In genomic region chr3:187019542-187020072, GRCh38 we compare ENCODE assay signal across 10 cellular contexts.
A peak's percentile ranks its signal among the peaks of the same experiment; 100 is the strongest.
DNase-seq lines count a peak whose midpoint lies in the region; ATAC-seq and TF ChIP-seq lines count a peak whose summit lies in the region.
"Had no signal": no experiment of that assay in that cellular context is flagged by ENCODE, and none has a peak within 500 bp of the region (broad histone marks: within the 10 kb centered on the region; RNA-seq: fewer than 3 reads in every experiment).

No MANE protein-coding gene starts in this region.

- H3K27ac ChIP-seq in A673 (ENCODE audit: low read depth, low read length, poor library complexity, severe bottlenecking) (no peak overlapping the region), OCI-LY7 (ENCODE audit: low read depth, low read length, poor library complexity, severe bottlenecking) (peak overlapping the region; percentile 98), colonic mucosa (no peak overlapping the region), hepatocyte (no peak overlapping the region)
- H3K27ac ChIP-seq in CD4-positive, CD25-positive, alpha-beta regulatory T cell (ENCODE audit: insufficient read depth, low read length, poor library complexity, severe bottlenecking) = peak overlapping the region; percentile 66

- peaks cover 0 to 2% (median 0%) of the 10 kb centered on the region in 7 donors for H3K9me3 Mint-ChIP-seq in CD4-positive, CD25-positive, alpha-beta regulatory T cell

- H3K4me1 ChIP-seq in A673 (ENCODE audit: insufficient read depth, low read length, poor library complexity, severe bottlenecking) (peaks cover 11% of the 10 kb centered on the region), OCI-LY7 (ENCODE audit: insufficient read depth, low read length, poor library complexity, severe bottlenecking) (peaks cover 74% of the 10 kb centered on the region), colonic mucosa (no peaks in the 10 kb centered on the region), hepatocyte (ENCODE audit: insufficient read depth) (peaks cover 5% of the 10 kb centered on the region)
- peaks cover 33% of the 10 kb centered on the region for H3K4me1 ChIP-seq in CD4-positive, CD25-positive, alpha-beta regulatory T cell (ENCODE audit: control insufficient read depth, insufficient read depth, low read length, poor library complexity, severe bottlenecking)

- POLR2A ChIA-PET in A673 (lab: Charles Lee; ENCODE audit: low non-redundant PET) (no interaction called here), OCI-LY7 (lab: Charles Lee) (interaction anchor here (0.9 to 1.6 kb wide), 11 partner anchors 8 to 88 kb away, joined by 3 to 7 read pairs (median 4); no protein-coding TSS in a partner anchor)

- DNase-seq in A673 (ENCODE audit: low spot score) (no peak), OCI-LY7 (ENCODE audit: low spot score) (peak; percentile 46), colonic mucosa (peak; percentile 4), hepatocyte (ENCODE audit: low spot score) (no peak)
- no peak for DNase-seq in CD4-positive, CD25-positive, alpha-beta regulatory T cell
- no peak for DNase-seq in NK-92 treated with Interleukin-12 subunit alpha and Interleukin-12 subunit beta, amount 100 ng/mL, for 24 hours (lab: John Stamatoyannopoulos, UW)
- no peak for DNase-seq in stimulated activated CD4-positive, alpha-beta T cell treated with anti-CD3 and anti-CD28 coated beads, Interleukin-4, amount 100 ng/mL, for 24 hours
- DNase-seq: Caco-2; NCI-H2081 treated with DMSO at 0.1 percent for 48 hours; stimulated activated CD4-positive, alpha-beta T cell treated with anti-CD3 and anti-CD28 coated beads, Interleukin-4, amount 100 ng/mL, for 1 hour had no signal

- ATAC-seq in CD4-positive, CD25-positive, alpha-beta regulatory T cell (ENCODE audit: low read depth in 2 of 2) = no peak

- H3K27me3 ChIP-seq in A673 (replicated peaks; ENCODE audit: insufficient read depth, low read depth, low read length, poor library complexity) (no peaks in the 10 kb centered on the region), colonic mucosa (no peaks in the 10 kb centered on the region), hepatocyte (no peaks in the 10 kb centered on the region)
- H3K27me3 ChIP-seq in CD4-positive, CD25-positive, alpha-beta regulatory T cell (ENCODE audit: control insufficient read depth, insufficient read depth, low read length) = no peaks in the 10 kb centered on the region

- H3K4me1 Mint-ChIP-seq in CD4-positive, CD25-positive, alpha-beta regulatory T cell = peaks cover 27 to 84% (median 50%) of the 10 kb centered on the region in 4 donors

- H3K4me3 ChIP-seq in A673 (ENCODE audit: low read depth, low read length, poor library complexity, severe bottlenecking) = no peak overlapping the region
- H3K4me3 ChIP-seq in CD4-positive, CD25-positive, alpha-beta regulatory T cell (ENCODE audit: low read depth, low read length) = no peak overlapping the region
- H3K4me3 ChIP-seq in OCI-LY7 (ENCODE audit: low read depth, low read length, poor library complexity, severe bottlenecking) = peak overlapping the region; percentile 94
- no peak overlapping the region for H3K4me3 ChIP-seq in colonic mucosa
- no peak overlapping the region for H3K4me3 ChIP-seq in hepatocyte

- H2AFZ ChIP-seq in OCI-LY7 (ENCODE audit: low read length) (no peak overlapping the region), hepatocyte (no peak overlapping the region)

- H3K27me3 Mint-ChIP-seq in CD4-positive, CD25-positive, alpha-beta regulatory T cell = no peaks in the 10 kb centered on the region

- H3K9me3 ChIP-seq in A673 (ENCODE audit: low read depth, low read length, poor library complexity, severe bottlenecking) (no peaks in the 10 kb centered on the region), OCI-LY7 (ENCODE audit: low read length) (no peaks in the 10 kb centered on the region), colonic mucosa (no peaks in the 10 kb centered on the region), hepatocyte (ENCODE audit: low read depth) (no peaks in the 10 kb centered on the region)
- no peaks in the 10 kb centered on the region for H3K9me3 ChIP-seq in CD4-positive, CD25-positive, alpha-beta regulatory T cell (ENCODE audit: control insufficient read depth in 2 of 2, low read length in 2 of 2)
- H3K9me3 ChIP-seq: Caco-2 had no signal

- 61% methylated on average over 4 of the region's 4 CpGs for WGBS in hepatocyte (ENCODE audit: low lambda C conversion rate, missing lambda C conversion rate)

- TF ChIP-seq CTCF in A673 (conservative IDR thresholded peaks at IDR 0.05; ENCODE audit: low read depth, low read length) = 0 out of 2 replicates have a peak, but pooled peaks have one; percentile 22
- peak; percentile 69 for TF ChIP-seq CTCF in OCI-LY7 (conservative IDR thresholded peaks at IDR 0.05; ENCODE audit: low read length)
- no peak for TF ChIP-seq CTCF in colonic mucosa (IDR thresholded peaks at IDR 0.05)
- no peak for TF ChIP-seq CTCF in hepatocyte (IDR thresholded peaks at IDR 0.05; ENCODE audit: poor library complexity)

- CTCF ChIA-PET in A673 (lab: Charles Lee) (no interaction called here), OCI-LY7 (lab: Charles Lee; ENCODE audit: unreplicated experiment) (interaction anchor here (0.6 to 1.3 kb wide), 2 partner anchors 23 to 936 kb away, joined by 3 read pairs; no protein-coding TSS in a partner anchor)

- H3K4me2 ChIP-seq in OCI-LY7 (ENCODE audit: low read length) (peak overlapping the region; percentile 87), hepatocyte (no peak overlapping the region)

- H3K36me3 ChIP-seq in A673 (ENCODE audit: insufficient read depth, low read length, poor library complexity, severe bottlenecking) (no peaks in the 10 kb centered on the region), OCI-LY7 (ENCODE audit: insufficient read depth, low read length) (peaks cover 69% of the 10 kb centered on the region), colonic mucosa (no peaks in the 10 kb centered on the region), hepatocyte (replicated peaks; ENCODE audit: insufficient read depth, low read depth) (no peaks in the 10 kb centered on the region)
- H3K36me3 ChIP-seq in CD4-positive, CD25-positive, alpha-beta regulatory T cell (ENCODE audit: control insufficient read depth, insufficient read depth, low read length) = peaks cover 18% of the 10 kb centered on the region

- intact Hi-C loops in A673 (cut with micrococcal nuclease; ENCODE audit: unreplicated experiment) = no loop called here
- intact Hi-C loops in OCI-LY7 (cut with micrococcal nuclease; ENCODE audit: unreplicated experiment) = loop anchor here (1.0 to 10.0 kb wide), 5 partner anchors 19 to 1085 kb away; partner anchors contain the start of genes ST6GAL1 and TRA2B
- intact Hi-C loops in colonic mucosa (cut with DNase I) = no loop called here

- H3K36me3 Mint-ChIP-seq in CD4-positive, CD25-positive, alpha-beta regulatory T cell = peaks cover 43% of the 10 kb centered on the region

- peak overlapping the region in 2 of 4 donors; percentile 60 to 77 for H3K4me3 Mint-ChIP-seq in CD4-positive, CD25-positive, alpha-beta regulatory T cell

- H3K27ac Mint-ChIP-seq in CD4-positive, CD25-positive, alpha-beta regulatory T cell = peak overlapping the region; percentile 67 to 97 (median 86)

- no TSS peak for BruUV-seq in A673 (replicated peaks; lab: Mats Ljungman, UMichigan)
- no TSS peak for BruUV-seq in OCI-LY7 (replicated peaks; lab: Mats Ljungman, UMichigan)

- H4K20me1 ChIP-seq in OCI-LY7 (ENCODE audit: insufficient read depth, low read length) (no peaks in the 10 kb centered on the region), hepatocyte (ENCODE audit: insufficient read depth, poor library complexity, severe bottlenecking) (no peaks in the 10 kb centered on the region)

- H3K79me2 ChIP-seq in OCI-LY7 (ENCODE audit: insufficient read depth, low read depth, low read length) (peaks cover 99% of the 10 kb centered on the region), hepatocyte (peaks cover 3% of the 10 kb centered on the region)

- H3K9me2 ChIP-seq in OCI-LY7 (ENCODE audit: insufficient read depth, low read length) (no peaks in the 10 kb centered on the region), hepatocyte (replicated peaks; ENCODE audit: insufficient read depth) (no peaks in the 10 kb centered on the region)

- no peak overlapping the region for H3K9ac ChIP-seq in colonic mucosa (ENCODE audit: low read depth in 2 of 2, low read length in 2 of 2)

Comparison
In these comparisons a context has a peak if more than half of its experiments do, and no peak if none do; other contexts are left out.
1. DNase-seq: peak in OCI-LY7 (single experiment) and colonic mucosa (single experiment); none in A673 (single experiment), CD4-positive, CD25-positive, alpha-beta regulatory T cell (0 of 3), NK-92 treated with Interleukin-12 subunit alpha and Interleukin-12 subunit beta, amount 100 ng/mL, for 24 hours (single experiment), hepatocyte (single experiment) and stimulated activated CD4-positive, alpha-beta T cell treated with anti-CD3 and anti-CD28 coated beads, Interleukin-4, amount 100 ng/mL, for 24 hours (single experiment).
2. H3K27ac ChIP-seq: peak in CD4-positive, CD25-positive, alpha-beta regulatory T cell (single experiment) and OCI-LY7 (single experiment); none in A673 (single experiment), colonic mucosa (single experiment) and hepatocyte (single experiment).
3. CTCF ChIP-seq: peak in A673 (single experiment) and OCI-LY7 (single experiment); none in colonic mucosa (single experiment) and hepatocyte (single experiment).